ENCODE assay signal across 10 cellular contexts in genomic region chr1:26784886-26785285, GRCh38. TPM values are rescaled to one million over a fixed set of nuclear protein-coding genes. Genes with fewer than 3 reads are reported as not detected.
DNase-seq lines count a peak whose midpoint lies in the region; ATAC-seq and TF ChIP-seq lines count a peak whose summit lies in the region.
"Had no signal": no experiment of that assay in that cellular context is flagged by ENCODE, and none has a peak within 500 bp of the region (broad histone marks: within the 10 kb centered on the region; RNA-seq: fewer than 3 reads in every experiment).

No MANE protein-coding gene starts in this region.

- H3K79me2 ChIP-seq in parathyroid adenoma, result no peaks in the 10 kb centered on the region

- peaks cover 70% of the 10 kb centered on the region for H3K4me1 Mint-ChIP-seq in CD14-positive monocyte

- H3K27me3 Mint-ChIP-seq in CD14-positive monocyte (ENCODE audit: low read depth in 3 of 3), result peaks cover 0 to 2% (median 0%) of the 10 kb centered on the region in 3 donors

- DNase-seq in CD14-positive monocyte (ENCODE audit: low spot score) (no peak), Peyer's patch (no peak), esophagus muscularis mucosa (ENCODE audit: extremely low spot score) (no peak), NCI-H1417 (lab: John Stamatoyannopoulos, UW) (no peak), left colon (no peak), NCI-H526 treated with DMSO at 0.1 percent for 48 hours (lab: John Stamatoyannopoulos, UW) (no peak)
- DNase-seq: GOT3, NCI-H1694 treated with DMSO at 0.1 percent for 48 hours had no signal

- peak overlapping the region; percentile 21 to 98 (median 58) for H3K27ac ChIP-seq in Peyer's patch
- peak overlapping the region; percentile 90 to 98 (median 98) for H3K27ac ChIP-seq in esophagus muscularis mucosa (replicated peaks in 1 of 4)
- peak overlapping the region; percentile 16 for H3K27ac ChIP-seq in parathyroid adenoma

- TF ChIP-seq EP300 in esophagus muscularis mucosa (IDR thresholded peaks at IDR 0.05), result no peak

- H3K36me3 ChIP-seq in Peyer's patch (peaks cover 0 to 20% (median 0%) of the 10 kb centered on the region in 3 donors), esophagus muscularis mucosa (peaks cover 10 to 23% (median 15%) of the 10 kb centered on the region in 4 donors), parathyroid adenoma (ENCODE audit: control insufficient read depth, insufficient read depth, low read length) (no peaks in the 10 kb centered on the region)

- H3K4me3 Mint-ChIP-seq in CD14-positive monocyte, result no peak overlapping the region

- TF ChIP-seq CTCF in CD14-positive monocyte (IDR thresholded peaks at IDR 0.05) (no peak), Peyer's patch (IDR thresholded peaks at IDR 0.05) (no peak), esophagus muscularis mucosa (IDR thresholded peaks at IDR 0.05) (no peak), parathyroid adenoma (IDR thresholded peaks at IDR 0.05) (no peak)

- H3K9me3 Mint-ChIP-seq in CD14-positive monocyte, result no peaks in the 10 kb centered on the region

- ATAC-seq in left colon (no peak), HG02798 (IDR thresholded peaks at IDR 0.05; ENCODE audit: poor library complexity, unreplicated experiment) (no peak)

- H2AFZ ChIP-seq in parathyroid adenoma, result no peak overlapping the region

- no peak for TF ChIP-seq POLR2A in Peyer's patch (IDR thresholded peaks at IDR 0.05)
- TF ChIP-seq POLR2A in esophagus muscularis mucosa (IDR thresholded peaks at IDR 0.05; ENCODE audit: low read depth), result no peak

- peaks cover 11 to 49% (median 18%) of the 10 kb centered on the region in 4 donors for H3K4me1 ChIP-seq in Peyer's patch
- peaks cover 60 to 81% (median 77%) of the 10 kb centered on the region in 4 donors for H3K4me1 ChIP-seq in esophagus muscularis mucosa
- H3K4me1 ChIP-seq in parathyroid adenoma, result peaks cover 32% of the 10 kb centered on the region

- H3K27me3 ChIP-seq in Peyer's patch (no peaks in the 10 kb centered on the region), esophagus muscularis mucosa (no peaks in the 10 kb centered on the region), parathyroid adenoma (ENCODE audit: control insufficient read depth, insufficient read depth, low read length) (no peaks in the 10 kb centered on the region)

- peak overlapping the region; percentile 74 to 99 (median 95) for H3K27ac Mint-ChIP-seq in CD14-positive monocyte

- peaks cover 32% of the 10 kb centered on the region in 2 donors for H3K36me3 Mint-ChIP-seq in CD14-positive monocyte

- WGBS in esophagus muscularis mucosa, result 96% methylated on average over 1 of the region's 1 CpG

- H3K4me3 ChIP-seq in Peyer's patch, result no peak overlapping the region
- no peak overlapping the region for H3K4me3 ChIP-seq in esophagus muscularis mucosa
- no peak overlapping the region for H3K4me3 ChIP-seq in parathyroid adenoma (ENCODE audit: low read depth, low read length)

- H3K9ac ChIP-seq in parathyroid adenoma, result no peak overlapping the region

- H3K9me3 ChIP-seq in Peyer's patch (no peaks in the 10 kb centered on the region), esophagus muscularis mucosa (no peaks in the 10 kb centered on the region), parathyroid adenoma (ENCODE audit: control insufficient read depth, low read length) (no peaks in the 10 kb centered on the region)

- intact Hi-C loops in CD14-positive monocyte (cut with micrococcal nuclease) (loop anchor here (5.0 kb wide), 2 partner anchors 43 to 88 kb away; partner anchors contain the start of gene ARID1A (in 1 of the 2)), esophagus muscularis mucosa (cut with DNase I) (loop anchor here (5.0 to 10.0 kb wide), 2 partner anchors 60 to 108 kb away; no protein-coding TSS in a partner anchor), left colon (cut with DNase I, micrococcal nuclease) (loop anchor here in 1 of 2 donors (5.0 kb wide), 2 partner anchors 93 to 183 kb away; no protein-coding TSS in a partner anchor)

- no peak overlapping the region for H3K4me2 ChIP-seq in parathyroid adenoma (ENCODE audit: low read length)

RNA-seq across cellular contexts. Expression of gene PIGV, which starts 2.9 kb away (rescaled TPM):
- polyA plus RNA-seq in CD14-positive monocyte, result 1 to 10 TPM; 8.3 to 9.5 TPM
- 10 to 100 TPM in 3 of 4 donors, 1 to 10 TPM in 1; 9.9 to 24.5 (median 18.1) TPM for total RNA-seq in Peyer's patch
- 10 to 100 TPM; 11.8 to 15.2 (median 13.7) TPM for total RNA-seq in esophagus muscularis mucosa
- total RNA-seq in left colon, result 10 to 100 TPM; 17.1 to 18.6 TPM

RNA-seq across cellular contexts. Expression of gene ZDHHC18, which starts 41.6 kb away (rescaled TPM):
- polyA plus RNA-seq in CD14-positive monocyte, result 1 to 10 TPM; 3.1 to 6.0 TPM
- total RNA-seq in Peyer's patch, result 10 to 100 TPM; 12.4 to 40.3 (median 29.0) TPM
- total RNA-seq in esophagus muscularis mucosa, result 10 to 100 TPM in 3 of 4 donors, 1 to 10 TPM in 1; 9.6 to 31.7 (median 20.8) TPM
- 10 to 100 TPM; 22.2 to 25.8 TPM for total RNA-seq in left colon

Comparison
In these comparisons a context has a peak if more than half of its experiments do, and no peak if none do; other contexts are left out.
1. H3K27ac ChIP-seq: peak in every context shown above with its lines; median percentile 98 in esophagus muscularis mucosa; 58 in Peyer's patch; 16 in parathyroid adenoma.